Comparison of ENCODE assay signal across 21 cellular contexts in the genomic region with DNA sequence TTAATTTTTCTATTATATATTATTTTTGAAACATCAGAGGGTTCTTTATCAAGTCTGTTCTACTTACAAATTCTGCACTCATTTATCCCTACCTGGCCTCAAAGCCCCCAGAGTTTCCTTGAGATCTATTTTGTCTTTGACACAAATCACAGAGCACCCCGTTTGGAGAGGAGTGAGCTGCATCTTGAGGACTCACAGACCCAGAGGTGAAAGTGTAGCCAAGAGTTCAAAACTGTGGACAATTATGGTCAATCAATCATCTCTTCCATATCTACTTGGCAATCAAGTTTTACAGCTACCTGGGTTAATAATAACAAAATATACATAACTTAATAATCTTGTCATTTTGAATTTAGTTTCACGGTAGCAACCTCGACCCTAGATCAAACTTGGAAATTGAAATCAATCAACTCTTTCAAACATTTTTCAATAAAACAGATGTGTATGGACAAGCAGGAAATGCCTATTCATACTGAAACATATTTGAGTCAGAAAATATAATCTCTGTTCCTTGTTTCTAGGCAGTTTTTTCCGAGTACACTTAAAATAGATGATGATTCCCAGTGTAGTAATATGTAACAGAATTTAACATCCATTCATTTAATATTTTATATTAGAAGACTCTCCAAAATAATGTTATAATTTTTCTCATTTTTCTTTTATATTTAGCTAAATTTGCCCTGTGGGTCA. TPM values are rescaled to one million over a fixed set of nuclear protein-coding genes. Genes with fewer than 3 reads are reported as not detected.
DNase-seq lines count a peak whose midpoint lies in the region; ATAC-seq and TF ChIP-seq lines count a peak whose summit lies in the region.
"Had no signal": no experiment of that assay in that cellular context is flagged by ENCODE, and none has a peak within 500 bp of the region (broad histone marks: within the 10 kb centered on the region; RNA-seq: fewer than 3 reads in every experiment).

No MANE protein-coding gene starts in this region.

- no peak overlapping the region for H3K27ac Mint-ChIP-seq in memory B cell
- H3K27ac Mint-ChIP-seq: stimulated activated naive CD8-positive, alpha-beta T cell treated with anti-CD3 and anti-CD28 coated beads, Interleukin-15, Interleukin-2, amounts not matched to agents 100 ng/mL and 50 ng/mL, for 24 hours; T-helper 1 cell treated with Interleukin-12 subunit alpha and Interleukin-12 subunit beta and Interleukin-4 antibody, amounts not matched to agents 30 μg/mL and 1 μg/mL, for 36 hours; type B pancreatic cell; WTC11 had no signal

- no peaks in the 10 kb centered on the region for H3K36me3 ChIP-seq in aorta (ENCODE audit: control insufficient read depth in 1 of 2, insufficient read depth in 2 of 2, low read length in 1 of 2)
- no peaks in the 10 kb centered on the region for H3K36me3 ChIP-seq in right lobe of liver

- H3K27ac ChIP-seq in aorta (ENCODE audit: low read depth in 1 of 2, low read length in 2 of 2) (no peak overlapping the region), right lobe of liver (no peak overlapping the region)
- H3K27ac ChIP-seq: foreskin keratinocyte had no signal

- no peak overlapping the region for H3K4me3 Mint-ChIP-seq in memory B cell
- H3K4me3 Mint-ChIP-seq: dendritic cell treated with granulocyte-macrophage colony-stimulating factor and Interleukin-4, amounts not matched to agents 40 ng/mL and 50 ng/mL, for 4 days; stimulated activated naive CD8-positive, alpha-beta T cell treated with anti-CD3 and anti-CD28 coated beads, Interleukin-15, Interleukin-2, amounts not matched to agents 100 ng/mL and 50 ng/mL, for 24 hours; T-helper 1 cell treated with Interleukin-12 subunit alpha and Interleukin-12 subunit beta and Interleukin-4 antibody, amounts not matched to agents 30 μg/mL and 1 μg/mL, for 36 hours; type B pancreatic cell; WTC11 had no signal

- WGBS in aorta, 2 donors = 29 to 30% methylated on average over 4 of the region's 4 CpGs
- WGBS in right lobe of liver (ENCODE audit: insufficient coverage, low coverage, low lambda C conversion rate, missing lambda C conversion rate) = 48% methylated on average over 4 of the region's 4 CpGs

- H3K27me3 Mint-ChIP-seq in memory B cell = no peaks in the 10 kb centered on the region
- H3K27me3 Mint-ChIP-seq: dendritic cell treated with granulocyte-macrophage colony-stimulating factor and Interleukin-4, amounts not matched to agents 40 ng/mL and 50 ng/mL, for 4 days had no signal

- H3K9me3 Mint-ChIP-seq in memory B cell = peaks cover 2% of the 10 kb centered on the region
- H3K9me3 Mint-ChIP-seq: dendritic cell treated with granulocyte-macrophage colony-stimulating factor and Interleukin-4, amounts not matched to agents 40 ng/mL and 50 ng/mL, for 4 days; T-helper 1 cell treated with Interleukin-12 subunit alpha and Interleukin-12 subunit beta and Interleukin-4 antibody, amounts not matched to agents 30 μg/mL and 1 μg/mL, for 36 hours had no signal

- H3K27me3 ChIP-seq in aorta (ENCODE audit: control insufficient read depth in 1 of 2, insufficient read depth in 2 of 2, low read length in 1 of 2) (no peaks in the 10 kb centered on the region), right lobe of liver (no peaks in the 10 kb centered on the region)
- H3K27me3 ChIP-seq: foreskin keratinocyte had no signal

- H3K9me3 ChIP-seq in aorta (ENCODE audit: control insufficient read depth, low read length) (peaks cover 2% of the 10 kb centered on the region), right lobe of liver (no peaks in the 10 kb centered on the region)

- no peaks in the 10 kb centered on the region for H3K4me1 ChIP-seq in aorta (ENCODE audit: control insufficient read depth in 1 of 2, insufficient read depth in 2 of 2, low read length in 2 of 2)
- H3K4me1 ChIP-seq in right lobe of liver = no peaks in the 10 kb centered on the region
- H3K4me1 ChIP-seq: foreskin keratinocyte had no signal

- no peaks in the 10 kb centered on the region for H3K36me3 Mint-ChIP-seq in memory B cell
- H3K36me3 Mint-ChIP-seq: type B pancreatic cell had no signal

- H3K4me3 ChIP-seq in aorta (ENCODE audit: low read length in 2 of 2) (no peak overlapping the region), right lobe of liver (no peak overlapping the region)

- TF ChIP-seq POLR2A in right lobe of liver (IDR thresholded peaks at IDR 0.05) = no peak

- peak; percentile 63 for ATAC-seq in GM18868 (IDR thresholded peaks at IDR 0.05; ENCODE audit: unreplicated experiment)
- peak; percentile 64 for ATAC-seq in GM21723 (IDR thresholded peaks at IDR 0.05; ENCODE audit: unreplicated experiment)
- ATAC-seq in HG03354 (IDR thresholded peaks at IDR 0.05; ENCODE audit: poor library complexity, severe bottlenecking, unreplicated experiment) = peak; percentile 81
- peak; percentile 15 for ATAC-seq in memory B cell (ENCODE audit: low read depth)
- ATAC-seq in aorta (ENCODE audit: low FRiP score) = no peak
- ATAC-seq in right lobe of liver = no peak
- no peak for ATAC-seq in esophagus mucosa
- ATAC-seq: foreskin keratinocyte, sciatic nerve, WTC11 had no signal

- H3K4me1 Mint-ChIP-seq in memory B cell = peaks cover 30% of the 10 kb centered on the region

- DNase-seq in memory B cell (ENCODE audit: low spot score in 2 of 2) (no peak), aorta (no peak), right lobe of liver (no peak), NCI-H1105 (lab: John Stamatoyannopoulos, UW) (no peak)
- DNase-seq: foreskin keratinocyte, HCEC 1CT, mammary epithelial cell, NCI-H2081 treated with DMSO at 0.1 percent for 48 hours, NCI-H524, SHP77 treated with DMSO at 0.1 percent for 48 hours had no signal

- no peak for TF ChIP-seq CTCF in right lobe of liver (IDR thresholded peaks at IDR 0.05)

- intact Hi-C loops in aorta (cut with DNase I) (no loop called here), right lobe of liver (cut with DNase I) (no loop called here)

RNA-seq across cellular contexts. Expression of gene SYK, which starts 13.7 kb away (rescaled TPM):
- total RNA-seq in aorta = 10 to 100 TPM; 15.0 to 31.5 TPM
- 10 to 100 TPM in 1 of 2 donors, 1 to 10 TPM in 1; 2.1 to 11.5 TPM for polyA plus RNA-seq in aorta
- 10 to 100 TPM in 1 of 6 experiments, 1 to 10 TPM in 5; 3.0 to 10.9 (median 3.7) TPM for total RNA-seq in right lobe of liver
- 60.3 TPM for total RNA-seq in esophagus mucosa
- total RNA-seq: osteoblast had no signal

Comparison
In these comparisons a context has a peak if more than half of its experiments do, and no peak if none do; other contexts are left out.
1. ATAC-seq: peak in GM18868 (single experiment), GM21723 (single experiment), HG03354 (single experiment) and memory B cell (single experiment); none in aorta (single experiment), right lobe of liver (0 of 4) and esophagus mucosa (single experiment).